ENCODE assay signal across 19 cellular contexts in genomic region chr16:85822145-85822544, GRCh38.
"Had no signal": no experiment of that assay in that cellular context is flagged by ENCODE, and none has a peak within 500 bp of the region (broad histone marks: within the 10 kb centered on the region; RNA-seq: fewer than 3 reads in every experiment).

No MANE protein-coding gene starts in this region.

- H3K9me3 Mint-ChIP-seq: activated B cell treated with CpG ODN at 0.5 μM for 24 hours; activated naive CD4-positive, alpha-beta T cell treated with anti-CD3 and anti-CD28 coated beads, Interleukin-2, amount 50 U/mL, for 72 hours; activated T-cell treated with anti-CD3 and anti-CD28 coated beads, Interleukin-2, amount 50 U/mL, for 24 hours; activated T-helper 17 cell treated with anti-CD3 and anti-CD28 coated beads, Interleukin-2, amount 50 U/mL, for 72 hours; central memory CD8-positive, alpha-beta T cell; effector memory CD8-positive, alpha-beta T cell; naive thymus-derived CD4-positive, alpha-beta T cell; neural crest cell had no signal

- H3K27ac Mint-ChIP-seq: activated B cell treated with CpG ODN at 0.5 μM for 24 hours; activated CD4-positive, alpha-beta T cell treated with anti-CD3 and anti-CD28 coated beads for 36 hours; activated naive CD4-positive, alpha-beta T cell treated with anti-CD3 and anti-CD28 coated beads, Interleukin-2, amount 50 U/mL, for 72 hours; activated T-cell treated with anti-CD3 and anti-CD28 coated beads, Interleukin-2, amount 50 U/mL, for 24 hours; activated T-helper 17 cell treated with anti-CD3 and anti-CD28 coated beads, Interleukin-2, amount 50 U/mL, for 72 hours; effector memory CD8-positive, alpha-beta T cell; naive thymus-derived CD4-positive, alpha-beta T cell; T-helper 17 cell had no signal

- H3K9me3 ChIP-seq: adrenal gland, ascending aorta, colonic mucosa, esophagus squamous epithelium, gastrocnemius medialis, spleen, thoracic aorta had no signal

- H3K36me3 ChIP-seq: adrenal gland, ascending aorta, brain microvascular endothelial cell, colonic mucosa, esophagus squamous epithelium, gastrocnemius medialis, spleen, thoracic aorta had no signal

- H3K27ac ChIP-seq: adrenal gland, ascending aorta, brain microvascular endothelial cell, colonic mucosa, dorsolateral prefrontal cortex, esophagus squamous epithelium, gastrocnemius medialis, spleen, thoracic aorta had no signal

- H3K36me3 Mint-ChIP-seq: activated naive CD4-positive, alpha-beta T cell treated with anti-CD3 and anti-CD28 coated beads, Interleukin-2, amount 50 U/mL, for 72 hours; naive thymus-derived CD4-positive, alpha-beta T cell had no signal

- H3K4me1 Mint-ChIP-seq: activated T-helper 17 cell treated with anti-CD3 and anti-CD28 coated beads, Interleukin-2, amount 50 U/mL, for 72 hours; neural crest cell had no signal

- H3K27me3 Mint-ChIP-seq: activated B cell treated with CpG ODN at 0.5 μM for 24 hours; central memory CD8-positive, alpha-beta T cell; effector memory CD8-positive, alpha-beta T cell had no signal

- DNase-seq: esophagus squamous epithelium had no signal

- H3K4me3 ChIP-seq: adrenal gland, ascending aorta, colonic mucosa, dorsolateral prefrontal cortex, esophagus squamous epithelium, gastrocnemius medialis, spleen, thoracic aorta had no signal

- H3K4me3 Mint-ChIP-seq: activated B cell treated with CpG ODN at 0.5 μM for 24 hours; activated CD4-positive, alpha-beta T cell treated with anti-CD3 and anti-CD28 coated beads for 36 hours; activated T-cell treated with anti-CD3 and anti-CD28 coated beads, Interleukin-2, amount 50 U/mL, for 24 hours; activated T-helper 17 cell treated with anti-CD3 and anti-CD28 coated beads, Interleukin-2, amount 50 U/mL, for 72 hours; central memory CD8-positive, alpha-beta T cell; effector memory CD8-positive, alpha-beta T cell; naive thymus-derived CD4-positive, alpha-beta T cell; neural crest cell; T-helper 17 cell had no signal

- H3K4me1 ChIP-seq: adrenal gland, ascending aorta, gastrocnemius medialis had no signal

- H3K27me3 ChIP-seq: adrenal gland, ascending aorta, colonic mucosa had no signal
